ENCODE assay signal across 15 cellular contexts in the genomic region with DNA sequence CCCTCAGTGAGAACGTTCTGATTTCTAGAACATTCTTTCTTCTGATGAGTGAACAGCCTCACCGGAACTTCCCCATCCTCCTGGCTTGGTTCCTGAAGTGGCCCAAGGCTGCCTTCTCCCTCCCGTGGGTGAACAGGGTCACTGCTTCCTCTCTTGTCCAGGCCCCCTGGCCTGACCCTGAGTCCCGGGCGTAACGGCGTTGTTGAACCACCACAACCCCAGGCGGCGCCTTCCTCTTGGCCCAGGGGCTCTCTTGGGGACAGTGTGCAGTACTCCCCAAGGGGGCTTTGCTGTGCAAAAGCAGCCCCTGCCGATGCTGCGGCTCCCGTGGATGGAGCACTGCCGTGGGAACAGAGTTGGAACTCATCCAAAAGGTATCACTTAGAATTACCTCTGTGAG.
DNase-seq lines count a peak whose midpoint lies in the region; ATAC-seq and TF ChIP-seq lines count a peak whose summit lies in the region.
"Had no signal": no experiment of that assay in that cellular context is flagged by ENCODE, and none has a peak within 500 bp of the region (broad histone marks: within the 10 kb centered on the region; RNA-seq: fewer than 3 reads in every experiment).

No MANE protein-coding gene starts in this region.

- H3K4me1 Mint-ChIP-seq in activated CD8-positive, alpha-beta memory T cell treated with anti-CD3 and anti-CD28 coated beads, Interleukin-2, amount 10 ng/mL, durations not matched to agents 7 days and 5 days, result no peaks in the 10 kb centered on the region
- H3K4me1 Mint-ChIP-seq in WTC11, result no peaks in the 10 kb centered on the region
- H3K4me1 Mint-ChIP-seq: activated CD4-positive, alpha-beta memory T cell treated with anti-CD3 and anti-CD28 coated beads, Interleukin-2, amount 10 ng/mL, durations not matched to agents 7 days and 5 days; activated naive CD4-positive, alpha-beta T cell treated with anti-CD3 and anti-CD28 coated beads, Interleukin-2, amount 10 ng/mL, durations not matched to agents 7 days and 5 days had no signal

- H3K9me3 ChIP-seq in left ventricle myocardium inferior (replicated peaks), result no peaks in the 10 kb centered on the region
- no peaks in the 10 kb centered on the region for H3K9me3 ChIP-seq in tibial artery
- H3K9me3 ChIP-seq: suprapubic skin had no signal

- H3K27me3 Mint-ChIP-seq in activated CD8-positive, alpha-beta memory T cell treated with anti-CD3 and anti-CD28 coated beads, Interleukin-2, amount 10 ng/mL, durations not matched to agents 7 days and 5 days, result no peaks in the 10 kb centered on the region
- peaks cover 3% of the 10 kb centered on the region; the same call in 1 of the 2 replicates for H3K27me3 Mint-ChIP-seq in WTC11 (ENCODE audit: low read depth)
- H3K27me3 Mint-ChIP-seq: activated CD4-positive, alpha-beta memory T cell treated with anti-CD3 and anti-CD28 coated beads, Interleukin-2, amount 10 ng/mL, durations not matched to agents 7 days and 5 days; activated naive CD4-positive, alpha-beta T cell treated with anti-CD3 and anti-CD28 coated beads, Interleukin-2, amount 10 ng/mL, durations not matched to agents 7 days and 5 days had no signal

- CTCF ChIA-PET in activated CD8-positive, alpha-beta memory T cell treated with anti-CD3 and anti-CD28 coated beads, Interleukin-2, amount 10 ng/mL, durations not matched to agents 7 days and 5 days (lab: Charles Lee), result no interaction called here
- CTCF ChIA-PET in WTC11 (lab: Charles Lee), result interaction anchor here (0.6 to 2.8 kb wide), 8 partner anchors 9 to 247 kb away, joined by 3 to 28 read pairs (median 4); no protein-coding TSS in a partner anchor

- DNase-seq in activated CD8-positive, alpha-beta memory T cell treated with anti-CD3 and anti-CD28 coated beads, Interleukin-2, amount 10 ng/mL, durations not matched to agents 7 days and 5 days, result no peak
- DNase-seq in activated CD8-positive, alpha-beta memory T cell treated with anti-CD3 and anti-CD28 coated beads for 24 hours, result no peak
- DNase-seq in WTC11 (ENCODE audit: low spot score) (no peak), left ventricle myocardium inferior (no peak), tibial artery (no peak)
- DNase-seq in activated CD4-positive, alpha-beta T cell treated with anti-CD3 and anti-CD28 coated beads for 1 hour, result no peak
- DNase-seq: activated CD4-positive, alpha-beta memory T cell treated with anti-CD3 and anti-CD28 coated beads, Interleukin-2, amount 10 ng/mL, durations not matched to agents 7 days and 5 days; activated naive CD4-positive, alpha-beta T cell treated with anti-CD3 and anti-CD28 coated beads, Interleukin-2, amount 10 ng/mL, durations not matched to agents 7 days and 5 days; Calu3; central memory CD4-positive, alpha-beta T cell; NCI-H1417 treated with DMSO at 0.1 percent for 48 hours had no signal

- POLR2A ChIA-PET in WTC11 (lab: Charles Lee), result no interaction called here

- H3K27me3 ChIP-seq in left ventricle myocardium inferior (ENCODE audit: low read depth) (peaks cover 44% of the 10 kb centered on the region), tibial artery (no peaks in the 10 kb centered on the region)

- peak overlapping the region; percentile 54 for H3K4me3 ChIP-seq in left ventricle myocardium inferior
- H3K4me3 ChIP-seq in tibial artery, result peak overlapping the region; percentile 13 to 24
- H3K4me3 ChIP-seq: suprapubic skin had no signal

- H3K36me3 ChIP-seq in left ventricle myocardium inferior (no peaks in the 10 kb centered on the region), tibial artery (no peaks in the 10 kb centered on the region)
- H3K36me3 ChIP-seq: suprapubic skin had no signal

- H3K4me1 ChIP-seq in left ventricle myocardium inferior (no peaks in the 10 kb centered on the region), tibial artery (peaks cover 0 to 21% (median 3%) of the 10 kb centered on the region in 4 donors)

- H3K27ac ChIP-seq in left ventricle myocardium inferior (replicated peaks) (peak overlapping the region; percentile 60), tibial artery (peak overlapping the region; percentile 42 to 60)
- H3K27ac ChIP-seq: suprapubic skin had no signal

- peak overlapping the region; percentile 13 for H3K4me3 Mint-ChIP-seq in activated CD8-positive, alpha-beta memory T cell treated with anti-CD3 and anti-CD28 coated beads, Interleukin-2, amount 10 ng/mL, durations not matched to agents 7 days and 5 days
- H3K4me3 Mint-ChIP-seq in WTC11, result no peak overlapping the region
- H3K4me3 Mint-ChIP-seq: activated CD4-positive, alpha-beta memory T cell treated with anti-CD3 and anti-CD28 coated beads, Interleukin-2, amount 10 ng/mL, durations not matched to agents 7 days and 5 days; activated naive CD4-positive, alpha-beta T cell treated with anti-CD3 and anti-CD28 coated beads, Interleukin-2, amount 10 ng/mL, durations not matched to agents 7 days and 5 days; neural crest cell had no signal

- no peak for ATAC-seq in activated CD8-positive, alpha-beta memory T cell treated with anti-CD3 and anti-CD28 coated beads, Interleukin-2, amount 10 ng/mL, durations not matched to agents 7 days and 5 days
- ATAC-seq in WTC11 (peak; percentile 25), HG03045 (IDR thresholded peaks at IDR 0.05; ENCODE audit: unreplicated experiment) (no peak), HG03521 (IDR thresholded peaks at IDR 0.05; ENCODE audit: unreplicated experiment) (no peak)

- intact Hi-C loops in left ventricle myocardium inferior (cut with micrococcal nuclease), result no loop called here
- intact Hi-C loops in tibial artery (cut with DNase I; ENCODE audit: low total_unique reads), result no loop called here

- no peaks in the 10 kb centered on the region for H3K36me3 Mint-ChIP-seq in activated CD8-positive, alpha-beta memory T cell treated with anti-CD3 and anti-CD28 coated beads, Interleukin-2, amount 10 ng/mL, durations not matched to agents 7 days and 5 days
- H3K36me3 Mint-ChIP-seq in WTC11, result no peaks in the 10 kb centered on the region
- H3K36me3 Mint-ChIP-seq: activated naive CD4-positive, alpha-beta T cell treated with anti-CD3 and anti-CD28 coated beads, Interleukin-2, amount 10 ng/mL, durations not matched to agents 7 days and 5 days had no signal

- H3K9me3 Mint-ChIP-seq in activated CD8-positive, alpha-beta memory T cell treated with anti-CD3 and anti-CD28 coated beads, Interleukin-2, amount 10 ng/mL, durations not matched to agents 7 days and 5 days (ENCODE audit: low read depth), result no peaks in the 10 kb centered on the region
- no peaks in the 10 kb centered on the region for H3K9me3 Mint-ChIP-seq in WTC11
- H3K9me3 Mint-ChIP-seq: activated CD4-positive, alpha-beta memory T cell treated with anti-CD3 and anti-CD28 coated beads, Interleukin-2, amount 10 ng/mL, durations not matched to agents 7 days and 5 days; activated naive CD4-positive, alpha-beta T cell treated with anti-CD3 and anti-CD28 coated beads, Interleukin-2, amount 10 ng/mL, durations not matched to agents 7 days and 5 days; neural crest cell had no signal

- no peak overlapping the region for H3K27ac Mint-ChIP-seq in activated CD8-positive, alpha-beta memory T cell treated with anti-CD3 and anti-CD28 coated beads, Interleukin-2, amount 10 ng/mL, durations not matched to agents 7 days and 5 days
- no peak overlapping the region for H3K27ac Mint-ChIP-seq in WTC11
- H3K27ac Mint-ChIP-seq: activated CD4-positive, alpha-beta memory T cell treated with anti-CD3 and anti-CD28 coated beads, Interleukin-2, amount 10 ng/mL, durations not matched to agents 7 days and 5 days; activated naive CD4-positive, alpha-beta T cell treated with anti-CD3 and anti-CD28 coated beads, Interleukin-2, amount 10 ng/mL, durations not matched to agents 7 days and 5 days had no signal

- TF ChIP-seq CTCF in WTC11 (IDR thresholded peaks at IDR 0.05) (no peak), left ventricle myocardium inferior (IDR thresholded peaks at IDR 0.05; ENCODE audit: borderline replicate concordance) (no peak), tibial artery (IDR thresholded peaks at IDR 0.05) (no peak)

TF ChIP-seq in WTC11, 78 proteins besides CTCF, POLR2A, EP300 and RAD21 (continues in another document):
- TF ChIP-seq FOXP1 (CRISPR knock-in tag; IDR thresholded peaks at IDR 0.05; ENCODE audit: borderline replicate concordance) (no peak), ELF4 (CRISPR knock-in tag; IDR thresholded peaks at IDR 0.05; ENCODE audit: low read depth) (no peak), SP1 (CRISPR knock-in tag; conservative IDR thresholded peaks at IDR 0.05) (no peak), GRHL2 (CRISPR knock-in tag; IDR thresholded peaks at IDR 0.05; ENCODE audit: insufficient replicate concordance, severe bottlenecking) (no peak), KAT7 (CRISPR knock-in tag; IDR thresholded peaks at IDR 0.05; ENCODE audit: borderline replicate concordance) (no peak), CBFB (CRISPR knock-in tag; IDR thresholded peaks at IDR 0.05; ENCODE audit: low read depth) (no peak)
- TF ChIP-seq, protein P1, sequence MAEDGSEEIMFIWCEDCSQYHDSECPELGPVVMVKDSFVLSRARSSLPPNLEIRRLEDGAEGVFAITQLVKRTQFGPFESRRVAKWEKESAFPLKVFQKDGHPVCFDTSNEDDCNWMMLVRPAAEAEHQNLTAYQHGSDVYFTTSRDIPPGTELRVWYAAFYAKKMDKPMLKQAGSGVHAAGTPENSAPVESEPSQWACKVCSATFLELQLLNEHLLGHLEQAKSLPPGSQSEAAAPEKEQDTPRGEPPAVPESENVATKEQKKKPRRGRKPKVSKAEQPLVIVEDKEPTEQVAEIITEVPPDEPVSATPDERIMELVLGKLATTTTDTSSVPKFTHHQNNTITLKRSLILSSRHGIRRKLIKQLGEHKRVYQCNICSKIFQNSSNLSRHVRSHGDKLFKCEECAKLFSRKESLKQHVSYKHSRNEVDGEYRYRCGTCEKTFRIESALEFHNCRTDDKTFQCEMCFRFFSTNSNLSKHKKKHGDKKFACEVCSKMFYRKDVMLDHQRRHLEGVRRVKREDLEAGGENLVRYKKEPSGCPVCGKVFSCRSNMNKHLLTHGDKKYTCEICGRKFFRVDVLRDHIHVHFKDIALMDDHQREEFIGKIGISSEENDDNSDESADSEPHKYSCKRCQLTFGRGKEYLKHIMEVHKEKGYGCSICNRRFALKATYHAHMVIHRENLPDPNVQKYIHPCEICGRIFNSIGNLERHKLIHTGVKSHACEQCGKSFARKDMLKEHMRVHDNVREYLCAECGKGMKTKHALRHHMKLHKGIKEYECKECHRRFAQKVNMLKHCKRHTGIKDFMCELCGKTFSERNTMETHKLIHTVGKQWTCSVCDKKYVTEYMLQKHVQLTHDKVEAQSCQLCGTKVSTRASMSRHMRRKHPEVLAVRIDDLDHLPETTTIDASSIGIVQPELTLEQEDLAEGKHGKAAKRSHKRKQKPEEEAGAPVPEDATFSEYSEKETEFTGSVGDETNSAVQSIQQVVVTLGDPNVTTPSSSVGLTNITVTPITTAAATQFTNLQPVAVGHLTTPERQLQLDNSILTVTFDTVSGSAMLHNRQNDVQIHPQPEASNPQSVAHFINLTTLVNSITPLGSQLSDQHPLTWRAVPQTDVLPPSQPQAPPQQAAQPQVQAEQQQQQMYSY (CRISPR knock-in tag; IDR thresholded peaks at IDR 0.05), result no peak
- TF ChIP-seq, protein P2, sequence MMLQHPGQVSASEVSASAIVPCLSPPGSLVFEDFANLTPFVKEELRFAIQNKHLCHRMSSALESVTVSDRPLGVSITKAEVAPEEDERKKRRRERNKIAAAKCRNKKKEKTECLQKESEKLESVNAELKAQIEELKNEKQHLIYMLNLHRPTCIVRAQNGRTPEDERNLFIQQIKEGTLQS (CRISPR knock-in tag; conservative IDR thresholded peaks at IDR 0.05), result no peak
